9 cellular contexts compared by ENCODE assay signal in the genomic region with DNA sequence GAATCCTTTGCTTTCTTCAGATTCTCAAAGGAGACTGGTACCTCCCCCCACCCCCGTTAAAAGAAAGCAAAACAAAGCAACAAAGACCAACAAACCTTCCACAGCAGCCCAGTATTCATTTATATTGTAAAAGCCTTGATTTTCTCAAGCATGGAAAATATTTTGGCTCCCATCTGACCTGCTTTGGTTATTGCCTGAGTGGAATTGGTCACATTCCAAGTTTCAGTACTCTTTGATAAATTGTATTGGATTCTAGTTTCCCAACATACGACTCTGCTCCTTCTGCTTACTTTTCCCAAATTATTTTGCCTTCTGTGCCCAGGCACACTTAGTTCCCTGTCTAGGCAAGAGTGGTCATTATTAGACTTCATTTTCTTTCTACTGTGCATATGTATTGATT. TPM values are rescaled to one million over a fixed set of nuclear protein-coding genes. Genes with fewer than 3 reads are reported as not detected.
DNase-seq lines count a peak whose midpoint lies in the region; ATAC-seq and TF ChIP-seq lines count a peak whose summit lies in the region.
"Had no signal": no experiment of that assay in that cellular context is flagged by ENCODE, and none has a peak within 500 bp of the region (broad histone marks: within the 10 kb centered on the region; RNA-seq: fewer than 3 reads in every experiment).

No MANE protein-coding gene starts in this region.

- H2AFZ ChIP-seq in DND-41 (ENCODE audit: low read depth, low read length) = no peak overlapping the region
- H2AFZ ChIP-seq in OCI-LY1 (ENCODE audit: low read length) = no peak overlapping the region
- H2AFZ ChIP-seq in parathyroid adenoma = no peak overlapping the region

- H3K9me3 ChIP-seq in DND-41 (ENCODE audit: insufficient read depth, low read length, severe bottlenecking) (no peaks in the 10 kb centered on the region), OCI-LY1 (ENCODE audit: low read length) (no peaks in the 10 kb centered on the region), parathyroid adenoma (ENCODE audit: control insufficient read depth, low read length) (no peaks in the 10 kb centered on the region)

- H3K4me2 ChIP-seq in DND-41 (ENCODE audit: insufficient read depth, low read length) (peak overlapping the region; percentile 88), OCI-LY1 (ENCODE audit: low read length) (peak overlapping the region; percentile 92; the same call in 1 of the 2 replicates), parathyroid adenoma (ENCODE audit: low read length) (peak overlapping the region; percentile 5)

- no peaks in the 10 kb centered on the region for H3K27me3 ChIP-seq in DND-41 (ENCODE audit: insufficient read depth, low read length, poor library complexity)
- no peaks in the 10 kb centered on the region for H3K27me3 ChIP-seq in OCI-LY1 (ENCODE audit: insufficient read depth, low read length)
- no peaks in the 10 kb centered on the region for H3K27me3 ChIP-seq in parathyroid adenoma (ENCODE audit: control insufficient read depth, insufficient read depth, low read length)

- H3K27ac ChIP-seq in DND-41 (ENCODE audit: low read length) = peak overlapping the region; percentile 35; the same call in 1 of the 2 replicates
- no peak overlapping the region for H3K27ac ChIP-seq in OCI-LY1 (ENCODE audit: low read depth, low read length, poor library complexity, severe bottlenecking)
- no peak overlapping the region for H3K27ac ChIP-seq in parathyroid adenoma

- DNase-seq in DND-41 (no peak), epithelial cell of proximal tubule (ENCODE audit: low read depth) (no peak), foreskin melanocyte (no peak), lower leg skin (ENCODE audit: low spot score in 2 of 2) (no peak), NCI-H82 (lab: John Stamatoyannopoulos, UW) (no peak)
- DNase-seq: NCI-H510A treated with DMSO at 0.1 percent for 48 hours had no signal

- intact Hi-C loops in lower leg skin (cut with DNase I; ENCODE audit: low total_unique reads) = no loop called here

- TF ChIP-seq POLR2A in lower leg skin (IDR thresholded peaks at IDR 0.05) = no peak

- H3K79me2 ChIP-seq in DND-41 (ENCODE audit: insufficient read depth, low read length) (peaks cover 64% of the 10 kb centered on the region), OCI-LY1 (ENCODE audit: insufficient read depth, low read length) (peaks cover 31% of the 10 kb centered on the region), parathyroid adenoma (peaks cover 41% of the 10 kb centered on the region)

- no peaks in the 10 kb centered on the region for H3K9me2 ChIP-seq in OCI-LY1 (ENCODE audit: low read depth, low read length)

- peak overlapping the region in 1 of 2 experiments; percentile 41; a peak in 1 of 4 replicates for H3K4me3 ChIP-seq in DND-41 (ENCODE audit: low read depth in 1 of 2, low read length in 2 of 2)
- H3K4me3 ChIP-seq in OCI-LY1 (ENCODE audit: low read depth, low read length, poor library complexity, severe bottlenecking) = no peak overlapping the region
- H3K4me3 ChIP-seq in epithelial cell of proximal tubule (ENCODE audit: low read depth, low read length) = peak overlapping the region; percentile 69
- no peak overlapping the region for H3K4me3 ChIP-seq in parathyroid adenoma (ENCODE audit: low read depth, low read length)
- H3K4me3 ChIP-seq in lower leg skin (ENCODE audit: low read depth, poor library complexity, severe bottlenecking) = no peak overlapping the region

- H3K4me1 ChIP-seq in DND-41 (ENCODE audit: insufficient read depth, low read length) (peaks cover 37% of the 10 kb centered on the region), OCI-LY1 (ENCODE audit: insufficient read depth, low read length, severe bottlenecking) (peaks cover 30% of the 10 kb centered on the region), parathyroid adenoma (peaks cover 8% of the 10 kb centered on the region)

- H4K20me1 ChIP-seq in DND-41 (ENCODE audit: insufficient read depth, low read length) (peaks cover 16% of the 10 kb centered on the region; the same call in 1 of the 2 replicates), OCI-LY1 (ENCODE audit: insufficient read depth, low read length) (no peaks in the 10 kb centered on the region)

- no peak for ATAC-seq in DND-41 (ENCODE audit: insufficient read depth, low read depth)

- H3F3A ChIP-seq in OCI-LY1 (ENCODE audit: insufficient read depth, low read length) = no peaks in the 10 kb centered on the region

- TF ChIP-seq CTCF in DND-41 (IDR thresholded peaks at IDR 0.05; ENCODE audit: borderline replicate concordance, extremely low read depth, low read length, poor library complexity, severe bottlenecking) = no peak
- TF ChIP-seq CTCF in OCI-LY1 (IDR thresholded peaks at IDR 0.05; ENCODE audit: low read length) = no peak
- no peak for TF ChIP-seq CTCF in epithelial cell of proximal tubule (conservative IDR thresholded peaks at IDR 0.05; ENCODE audit: low read depth, low read length)
- TF ChIP-seq CTCF in parathyroid adenoma (IDR thresholded peaks at IDR 0.05) = no peak
- TF ChIP-seq CTCF in lower leg skin (IDR thresholded peaks at IDR 0.05) = no peak

- WGBS in lower leg skin, 2 donors = 30 to 35% methylated on average over 2 of the region's 2 CpGs

- H3K36me3 ChIP-seq in DND-41 (ENCODE audit: insufficient read depth, low read length) (no peaks in the 10 kb centered on the region; the same call in 1 of the 2 replicates), OCI-LY1 (ENCODE audit: insufficient read depth, low read length) (no peaks in the 10 kb centered on the region), parathyroid adenoma (ENCODE audit: control insufficient read depth, insufficient read depth, low read length) (no peaks in the 10 kb centered on the region)

- H3K9ac ChIP-seq in DND-41 (ENCODE audit: low read depth, low read length) (peak overlapping the region; percentile 79; the same call in 1 of the 2 replicates), OCI-LY1 (ENCODE audit: low read length) (no peak overlapping the region), parathyroid adenoma (no peak overlapping the region)

RNA-seq across cellular contexts. Expression of gene ABCC11, which starts 1.3 kb away (rescaled TPM):
- not detected in 2 replicates for total RNA-seq in epithelial cell of proximal tubule
- under 1 TPM in 2 of 4 donors, not detected in 2; 0.32 to 0.52 TPM for total RNA-seq in lower leg skin
- total RNA-seq: H1 had no signal

RNA-seq across cellular contexts. Expression of gene LONP2, which starts 2.0 kb away (rescaled TPM):
- total RNA-seq in epithelial cell of proximal tubule (21.6 and 23.7 TPM in 2 replicates), lower leg skin (10 to 100 TPM; 37.3 to 52.0 (median 47.0) TPM)

Comparison
In these comparisons a context has a peak if more than half of its experiments do, and no peak if none do; other contexts are left out.
1. H3K4me2 ChIP-seq: peak in every context shown above with its lines; median percentile 92 in OCI-LY1; 88 in DND-41; 5 in parathyroid adenoma.